32 cellular contexts compared by ENCODE assay signal in the genomic region with DNA sequence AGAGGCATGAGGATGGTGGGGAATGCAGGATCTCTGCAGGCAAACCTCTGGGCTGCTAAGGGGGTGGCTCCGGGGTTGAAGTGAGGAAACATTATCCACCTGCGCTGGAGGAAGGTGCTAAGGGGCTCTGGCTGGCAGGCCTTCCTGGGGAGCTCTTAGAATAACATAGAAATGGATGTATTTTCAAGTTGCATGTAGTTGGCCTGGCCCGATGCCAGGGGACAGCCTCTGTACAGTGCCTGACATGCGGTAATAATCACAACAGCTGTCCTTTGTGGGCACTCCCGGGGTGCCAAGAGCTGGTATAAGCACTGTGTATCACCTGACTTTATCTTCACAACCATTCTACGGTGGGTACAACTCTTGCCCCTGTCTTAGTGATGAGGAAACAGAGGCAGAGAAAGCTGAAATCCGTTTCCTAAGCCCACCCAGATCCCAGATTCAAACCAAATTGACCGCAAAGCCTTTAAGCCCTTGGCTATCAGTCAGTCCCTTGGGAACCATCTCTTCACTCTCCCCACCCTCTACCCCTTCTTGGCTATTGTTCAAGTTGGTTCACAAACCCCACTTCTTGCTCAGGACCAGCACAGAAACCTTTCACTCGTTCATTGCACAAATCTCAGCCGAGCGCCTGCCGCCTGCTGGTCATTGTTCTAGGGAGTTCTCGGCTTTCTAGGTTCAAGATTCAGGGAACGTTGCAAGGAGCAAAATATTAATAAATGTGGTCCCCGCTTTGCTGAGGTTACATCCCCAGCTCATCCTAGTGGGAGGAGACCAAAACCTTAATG. TPM values are rescaled to one million over a fixed set of nuclear protein-coding genes. Genes with fewer than 3 reads are reported as not detected.
DNase-seq lines count a peak whose midpoint lies in the region; ATAC-seq, FAIRE-seq and TF ChIP-seq lines count a peak whose summit lies in the region.
"Had no signal": no experiment of that assay in that cellular context is flagged by ENCODE, and none has a peak within 500 bp of the region (broad histone marks: within the 10 kb centered on the region; RNA-seq: fewer than 3 reads in every experiment).

No MANE protein-coding gene starts in this region.

- in situ Hi-C loops in HepG2 (cut with HindIII; ENCODE audit: extremely low pct_ligation_motif_present, low pct_unique_long_range_greater_than_20kb) = loop anchor here (5.0 kb wide), 1 partner anchor 217 kb away; no protein-coding TSS in a partner anchor

- 0 out of 2 replicates have a peak, but pooled peaks cover 4% of the 10 kb centered on the region for H4K20me1 ChIP-seq in HepG2 (ENCODE audit: insufficient read depth, low read length)

- CTCF ChIA-PET in HepG2 (lab: Yijun Ruan, JAX; ENCODE audit: low intra/inter-chr PET ratio, low total read pairs) = interaction anchor here (1.5 kb wide), 1 partner anchor 213 kb away, joined by 4 read pairs; no protein-coding TSS in a partner anchor

- H3K9me3 ChIP-seq in HepG2 (ENCODE audit: low read length) (no peaks in the 10 kb centered on the region), right lobe of liver (no peaks in the 10 kb centered on the region), SJCRH30 (replicated peaks) (no peaks in the 10 kb centered on the region)
- H3K9me3 ChIP-seq: pancreas, thyroid gland had no signal

- DNase-seq in HepG2 (ENCODE audit: low spot score) (no peak), right lobe of liver (no peak), SJCRH30 (peak; percentile 69 to 75), fibroblast of mammary gland (ENCODE audit: low read depth) (no peak), type B pancreatic cell (ENCODE audit: extremely low spot score, unreplicated experiment) (no peak), NCI-H446 (lab: John Stamatoyannopoulos, UW) (no peak)
- no peak for DNase-seq in stimulated activated CD4-positive, alpha-beta T cell treated with anti-CD3 and anti-CD28 coated beads, Interleukin-4, amount 100 ng/mL, for 1 hour
- DNase-seq: activated CD4-positive, alpha-beta memory T cell treated with anti-CD3 and anti-CD28 coated beads, Interleukin-2, amount 10 ng/mL, durations not matched to agents 7 days and 5 days; activated naive CD8-positive, alpha-beta T cell treated with anti-CD3 and anti-CD28 coated beads for 36 hours; CD4-positive, CD25-positive, alpha-beta regulatory T cell; DMS153; effector CD8-positive, alpha-beta T cell; MV-4-11; NCI-H187; NCI-H446 treated with DMSO at 0.1 percent for 48 hours; PC-9; SIG-M5; stimulated activated naive CD8-positive, alpha-beta T cell treated with anti-CD3 and anti-CD28 coated beads, Interleukin-15, amount 100 ng/mL, for 72 hours; T-cell; thyroid gland had no signal

- H3K4me1 ChIP-seq in HepG2 (ENCODE audit: insufficient read depth, low read length) (no peaks in the 10 kb centered on the region), right lobe of liver (no peaks in the 10 kb centered on the region), SJCRH30 (peaks cover 9% of the 10 kb centered on the region; the same call in 1 of the 2 replicates)
- H3K4me1 ChIP-seq: gastroesophageal sphincter, pancreas, thyroid gland had no signal

- H3K4me3 Mint-ChIP-seq in type B pancreatic cell = no peak overlapping the region
- H3K4me3 Mint-ChIP-seq: activated CD4-positive, alpha-beta memory T cell treated with anti-CD3 and anti-CD28 coated beads, Interleukin-2, amount 10 ng/mL, durations not matched to agents 7 days and 5 days; activated naive CD8-positive, alpha-beta T cell treated with anti-CD3 and anti-CD28 coated beads for 36 hours; CD4-positive, CD25-positive, alpha-beta regulatory T cell; natural killer cell treated with Interleukin-12 subunit alpha and Interleukin-12 subunit beta and Interleukin-15 and Interleukin-18, amount 100 ng/mL, for 72 hours; stimulated activated naive CD8-positive, alpha-beta T cell treated with anti-CD3 and anti-CD28 coated beads, Interleukin-15, amount 100 ng/mL, for 72 hours; T-cell had no signal

- H3K27ac ChIP-seq in HepG2 (ENCODE audit: extremely low read length, insufficient read depth, low read length) (no peak overlapping the region), right lobe of liver (no peak overlapping the region), SJCRH30 (no peak overlapping the region)
- H3K27ac ChIP-seq: gastroesophageal sphincter, KMS-11, pancreas, PC-9, thyroid gland had no signal

- no peak overlapping the region for H3K27ac Mint-ChIP-seq in type B pancreatic cell
- H3K27ac Mint-ChIP-seq: activated CD4-positive, alpha-beta memory T cell treated with anti-CD3 and anti-CD28 coated beads, Interleukin-2, amount 10 ng/mL, durations not matched to agents 7 days and 5 days; activated naive CD8-positive, alpha-beta T cell treated with anti-CD3 and anti-CD28 coated beads for 36 hours; natural killer cell treated with Interleukin-12 subunit alpha and Interleukin-12 subunit beta and Interleukin-15 and Interleukin-18, amount 100 ng/mL, for 72 hours; T-cell had no signal

- peaks cover 6% of the 10 kb centered on the region for H3K9me3 Mint-ChIP-seq in type B pancreatic cell
- H3K9me3 Mint-ChIP-seq: activated CD4-positive, alpha-beta memory T cell treated with anti-CD3 and anti-CD28 coated beads, Interleukin-2, amount 10 ng/mL, durations not matched to agents 7 days and 5 days; natural killer cell treated with Interleukin-12 subunit alpha and Interleukin-12 subunit beta and Interleukin-15 and Interleukin-18, amount 100 ng/mL, for 72 hours had no signal

- peak; percentile 44; the same call in 1 of the 3 replicates for ATAC-seq in HepG2
- no peak for ATAC-seq in right lobe of liver
- no peak for ATAC-seq in HG02588 (IDR thresholded peaks at IDR 0.05; ENCODE audit: unreplicated experiment)
- ATAC-seq: gastroesophageal sphincter; natural killer cell treated with Interleukin-12 subunit alpha and Interleukin-12 subunit beta and Interleukin-15 and Interleukin-18, amount 100 ng/mL, for 72 hours; pancreas; stimulated activated naive CD8-positive, alpha-beta T cell treated with anti-CD3 and anti-CD28 coated beads, Interleukin-15, amount 100 ng/mL, for 72 hours; T-cell had no signal

- POLR2A ChIA-PET in HepG2 (lab: Yijun Ruan, JAX) = no interaction called here

- H3K4me1 Mint-ChIP-seq in type B pancreatic cell (ENCODE audit: unreplicated experiment) = no peaks in the 10 kb centered on the region
- H3K4me1 Mint-ChIP-seq: activated CD4-positive, alpha-beta memory T cell treated with anti-CD3 and anti-CD28 coated beads, Interleukin-2, amount 10 ng/mL, durations not matched to agents 7 days and 5 days; CD4-positive, CD25-positive, alpha-beta regulatory T cell had no signal

- H3K4me3 ChIP-seq in HepG2 (replicated peaks in 1 of 3; ENCODE audit: insufficient read depth in 1 of 3, low read depth in 2 of 3, low read length in 3 of 3) = no peak overlapping the region
- H3K4me3 ChIP-seq in right lobe of liver = no peak overlapping the region
- H3K4me3 ChIP-seq in SJCRH30 = no peak overlapping the region
- H3K4me3 ChIP-seq in fibroblast of mammary gland (ENCODE audit: control insufficient read depth, low read depth, low read length) = no peak overlapping the region
- H3K4me3 ChIP-seq: gastroesophageal sphincter, pancreas, PC-9, thyroid gland had no signal

- intact Hi-C loops in HepG2 (cut with micrococcal nuclease; ENCODE audit: unreplicated experiment) = no loop called here
- intact Hi-C loops in right lobe of liver (cut with DNase I) = loop anchor here in 1 of 2 donors (5.0 kb wide), 1 partner anchor 282 kb away; no protein-coding TSS in a partner anchor

- no peaks in the 10 kb centered on the region for H3K79me2 ChIP-seq in HepG2 (ENCODE audit: insufficient read depth, low read length)

- TF ChIP-seq POLR2A in HepG2 (IDR thresholded peaks at IDR 0.05; ENCODE audit: insufficient read depth in 1 of 2, low read depth in 2 of 2, low read length in 2 of 2) (no peak), right lobe of liver (IDR thresholded peaks at IDR 0.05) (no peak)

- H3K27me3 Mint-ChIP-seq in type B pancreatic cell = peaks cover 15% of the 10 kb centered on the region

- H3K4me2 ChIP-seq in HepG2 (ENCODE audit: low read depth, low read length) = no peak overlapping the region
- H3K4me2 ChIP-seq: KMS-11, PC-9 had no signal

- peak; percentile 39 for TF ChIP-seq CTCF in HepG2 (CRISPR knock-in tag; IDR thresholded peaks at IDR 0.05)
- TF ChIP-seq CTCF in right lobe of liver (IDR thresholded peaks at IDR 0.05) = no peak
- peak; percentile 11 for TF ChIP-seq CTCF in fibroblast of mammary gland (conservative IDR thresholded peaks at IDR 0.05; ENCODE audit: control insufficient read depth, insufficient read depth, low read depth, low read length)
- TF ChIP-seq CTCF in type B pancreatic cell (conservative IDR thresholded peaks at IDR 0.05) = peak; percentile 13

- no peak for TF ChIP-seq RAD21 in HepG2 (CRISPR knock-in tag; IDR thresholded peaks at IDR 0.05)

- WGBS in HepG2 (ENCODE audit: low lambda C conversion rate) = 25% methylated on average over 13 of the region's 15 CpGs
- 46% methylated on average over 12 of the region's 15 CpGs for WGBS in right lobe of liver (ENCODE audit: insufficient coverage, low coverage, low lambda C conversion rate, missing lambda C conversion rate)

- no peak overlapping the region for H2AFZ ChIP-seq in HepG2 (ENCODE audit: low read length)
- H2AFZ ChIP-seq: PC-9 had no signal

- H3K27me3 ChIP-seq in HepG2 (ENCODE audit: control insufficient read depth in 1 of 2, insufficient read depth in 2 of 2, low read length in 2 of 2) (peaks cover 0 to 18% of the 10 kb centered on the region in 2 experiments; a peak in 4 of 5 replicates), right lobe of liver (no peaks in the 10 kb centered on the region), SJCRH30 (0 out of 2 replicates have a peak, but pooled peaks cover 3% of the 10 kb centered on the region)
- H3K27me3 ChIP-seq: pancreas, thyroid gland had no signal

- no peaks in the 10 kb centered on the region for H3K36me3 ChIP-seq in HepG2 (replicated peaks in 1 of 2; ENCODE audit: control insufficient read depth in 1 of 2, insufficient read depth in 2 of 2, low read length in 2 of 2)
- H3K36me3 ChIP-seq in right lobe of liver = no peaks in the 10 kb centered on the region
- no peaks in the 10 kb centered on the region for H3K36me3 ChIP-seq in SJCRH30
- H3K36me3 ChIP-seq: gastroesophageal sphincter, pancreas, thyroid gland had no signal

- TF ChIP-seq EP300 in HepG2 (IDR thresholded peaks at IDR 0.05; ENCODE audit: low read depth in 2 of 2, low read length in 2 of 2) = no peak
- no peak for TF ChIP-seq EP300 in HepG2 (CRISPR knock-in tag; IDR thresholded peaks at IDR 0.05; ENCODE audit: borderline replicate concordance)

- no TSS peak for BruUV-seq in HepG2 (replicated peaks; lab: Mats Ljungman, UMichigan)

- H3K9ac ChIP-seq in HepG2 (ENCODE audit: insufficient read depth, low read depth, low read length) = no peak overlapping the region
- H3K9ac ChIP-seq: KMS-11 had no signal

- H3K36me3 Mint-ChIP-seq in type B pancreatic cell = no peaks in the 10 kb centered on the region
- H3K36me3 Mint-ChIP-seq: CD4-positive, CD25-positive, alpha-beta regulatory T cell; T-cell had no signal

- no peak for FAIRE-seq in HepG2 (lab: Jason Lieb, UNC)
- FAIRE-seq: astrocyte, colon, G401.6, islet of Langerhans, pancreas had no signal

RNA-seq across cellular contexts. Expression of a gene that starts 30.9 kb away (rescaled TPM):
- 0.04 TPM in 1 of 2 replicates, not detected in the other for total RNA-seq in HepG2 (2016; rRNA removed; fragmentation: Illumina TruSeq; extraction: Trizol)
- not detected in 2 replicates for total RNA-seq in HepG2 (2016; cell fraction: cytosol; rRNA removed; fragmentation: Illumina TruSeq; extraction: Trizol; ENCODE audit: low read depth)
- not detected in 2 replicates for total RNA-seq in HepG2 (2016; cell fraction: insoluble cytoplasmic fraction; rRNA removed; fragmentation: Illumina TruSeq; extraction: Trizol)
- total RNA-seq in HepG2 (2016; cell fraction: membrane; rRNA removed; fragmentation: Illumina TruSeq; extraction: Trizol) = not detected in 2 replicates
- total RNA-seq in HepG2 (2016; cell fraction: nucleus; rRNA removed; fragmentation: Illumina TruSeq; extraction: Trizol) = not detected in 2 replicates
- polyA plus RNA-seq in HepG2 (2011; rRNA removed) = 0.04 TPM in 1 of 2 replicates, not detected in the other
- 0.04 TPM in 1 of 2 replicates, not detected in the other for polyA plus RNA-seq in HepG2 (2011; cell fraction: cytosol; rRNA removed)
- not detected in 2 replicates for polyA plus RNA-seq in HepG2 (2011; cell fraction: nucleus; rRNA removed)
- not detected in 2 replicates for polyA plus RNA-seq in HepG2 (2012)
- polyA plus RNA-seq in HepG2 (2016; cell fraction: cytosol; fragmentation: Illumina TruSeq; extraction: Trizol; ENCODE audit: low read depth) = not detected in 2 replicates
- polyA plus RNA-seq in HepG2 (2016; cell fraction: insoluble cytoplasmic fraction; fragmentation: Illumina TruSeq; extraction: Trizol; ENCODE audit: low read depth) = not detected in 2 replicates
- polyA plus RNA-seq in HepG2 (2016; cell fraction: membrane; fragmentation: Illumina TruSeq; extraction: Trizol; ENCODE audit: low read depth) = not detected in 2 replicates
- not detected in 2 replicates for polyA plus RNA-seq in HepG2 (2016; cell fraction: nucleus; fragmentation: Illumina TruSeq; extraction: Trizol; ENCODE audit: insufficient read depth, low read depth)
- polyA minus RNA-seq in HepG2 (2011; rRNA and poly(A)+ RNA removed; ENCODE audit: low replicate concordance) = not detected in 2 replicates
- not detected in 2 replicates for polyA minus RNA-seq in HepG2 (2011; cell fraction: cytosol; rRNA and poly(A)+ RNA removed)
- not detected in 2 replicates for polyA minus RNA-seq in HepG2 (2011; cell fraction: nucleus; rRNA and poly(A)+ RNA removed)
- total RNA-seq in right lobe of liver = 1 to 10 TPM in 4 of 6 experiments, under 1 TPM in 2; 0.12 to 4.7 (median 1.4) TPM
- total RNA-seq in SJCRH30 (2014; rRNA removed; shearing (Covaris generic)) = not detected in 2 replicates
- not detected in 2 replicates for total RNA-seq in type B pancreatic cell (ENCODE audit: low replicate concordance)
- total RNA-seq: activated CD4-positive, alpha-beta memory T cell treated with anti-CD3 and anti-CD28 coated beads, Interleukin-2, amount 10 ng/mL, durations not matched to agents 7 days and 5 days; astrocyte had no signal

RNA-seq across cellular contexts. Expression of a gene that starts 33.1 kb away (rescaled TPM):
- total RNA-seq in HepG2 (2016; rRNA removed; fragmentation: Illumina TruSeq; extraction: Trizol) (not detected in 2 replicates), right lobe of liver (not detected), type B pancreatic cell (ENCODE audit: low replicate concordance) (not detected in 2 replicates)
- not detected in 2 replicates for total RNA-seq in HepG2 (2016; cell fraction: cytosol; rRNA removed; fragmentation: Illumina TruSeq; extraction: Trizol; ENCODE audit: low read depth)
- total RNA-seq in HepG2 (2016; cell fraction: insoluble cytoplasmic fraction; rRNA removed; fragmentation: Illumina TruSeq; extraction: Trizol) = not detected in 2 replicates
- not detected in 2 replicates for total RNA-seq in HepG2 (2016; cell fraction: membrane; rRNA removed; fragmentation: Illumina TruSeq; extraction: Trizol)
- not detected in 2 replicates for total RNA-seq in HepG2 (2016; cell fraction: nucleus; rRNA removed; fragmentation: Illumina TruSeq; extraction: Trizol)
- not detected in 2 replicates for polyA plus RNA-seq in HepG2 (2011; rRNA removed)
- polyA plus RNA-seq in HepG2 (2011; cell fraction: cytosol; rRNA removed) = 0.03 TPM in 1 of 2 replicates, not detected in the other
- not detected in 2 replicates for polyA plus RNA-seq in HepG2 (2011; cell fraction: nucleus; rRNA removed)
- not detected in 2 replicates for polyA plus RNA-seq in HepG2 (2012)
- not detected in 2 replicates for polyA plus RNA-seq in HepG2 (2016; cell fraction: cytosol; fragmentation: Illumina TruSeq; extraction: Trizol; ENCODE audit: low read depth)
- not detected in 2 replicates for polyA plus RNA-seq in HepG2 (2016; cell fraction: insoluble cytoplasmic fraction; fragmentation: Illumina TruSeq; extraction: Trizol; ENCODE audit: low read depth)
- not detected in 2 replicates for polyA plus RNA-seq in HepG2 (2016; cell fraction: membrane; fragmentation: Illumina TruSeq; extraction: Trizol; ENCODE audit: low read depth)
- polyA plus RNA-seq in HepG2 (2016; cell fraction: nucleus; fragmentation: Illumina TruSeq; extraction: Trizol; ENCODE audit: insufficient read depth, low read depth) = not detected in 2 replicates
- polyA minus RNA-seq in HepG2 (2011; rRNA and poly(A)+ RNA removed; ENCODE audit: low replicate concordance) = not detected in 2 replicates
- not detected in 2 replicates for polyA minus RNA-seq in HepG2 (2011; cell fraction: cytosol; rRNA and poly(A)+ RNA removed)
- polyA minus RNA-seq in HepG2 (2011; cell fraction: nucleus; rRNA and poly(A)+ RNA removed) = not detected in 2 replicates
- total RNA-seq in SJCRH30 (2014; rRNA removed; shearing (Covaris generic)) = not detected in 2 replicates
- total RNA-seq: activated naive CD8-positive, alpha-beta T cell treated with anti-CD3 and anti-CD28 coated beads for 36 hours; astrocyte; CD4-positive, CD25-positive, alpha-beta regulatory T cell; gastroesophageal sphincter; HT1080; liver; natural killer cell treated with Interleukin-12 subunit alpha and Interleukin-12 subunit beta and Interleukin-15 and Interleukin-18, amount 100 ng/mL, for 72 hours; pancreas; T-cell; thyroid gland had no signal
- polyA plus RNA-seq: esophagus, liver, pancreas had no signal

Comparison
In these comparisons a context has a peak if more than half of its experiments do, and no peak if none do; other contexts are left out.
1. CTCF ChIP-seq: peak in HepG2 (single experiment), fibroblast of mammary gland (single experiment) and type B pancreatic cell (single experiment); none in right lobe of liver (0 of 4).
2. DNase-seq: peak in SJCRH30 (2 of 2); none in HepG2 (single experiment), right lobe of liver (0 of 3), fibroblast of mammary gland (single experiment), type B pancreatic cell (single experiment), NCI-H446 (0 of 2) and stimulated activated CD4-positive, alpha-beta T cell treated with anti-CD3 and anti-CD28 coated beads, Interleukin-4, amount 100 ng/mL, for 1 hour (single experiment).